Comparison of ENCODE assay signal across 18 cellular contexts in genomic region chr7:116445447-116445846, GRCh38. TPM values are rescaled to one million over a fixed set of nuclear protein-coding genes. Genes with fewer than 3 reads are reported as not detected.
"Had no signal": no experiment of that assay in that cellular context is flagged by ENCODE, and none has a peak within 500 bp of the region (broad histone marks: within the 10 kb centered on the region; RNA-seq: fewer than 3 reads in every experiment).

No MANE protein-coding gene starts in this region.

- H3K4me3 ChIP-seq: colonic mucosa, esophagus muscularis mucosa, hepatocyte, left ventricle myocardium inferior, uterus had no signal

- H3K27me3 ChIP-seq: colonic mucosa, esophagus muscularis mucosa, hepatocyte, uterus had no signal

- H3K9me3 ChIP-seq: colonic mucosa, esophagus muscularis mucosa, left ventricle myocardium inferior, uterus had no signal

- H3K36me3 ChIP-seq: colonic mucosa, esophagus muscularis mucosa, left ventricle myocardium inferior, uterus had no signal

- H3K27ac ChIP-seq: colonic mucosa had no signal

- H3K4me1 ChIP-seq: colonic mucosa had no signal

- H2AFZ ChIP-seq: hepatocyte had no signal

- H3K79me2 ChIP-seq: hepatocyte had no signal

- FAIRE-seq: kidney, TTC549 had no signal

- ATAC-seq: activated T-cell treated with anti-CD3 and anti-CD28 coated beads, Interleukin-2, amount 50 U/mL, for 72 hours; stimulated activated effector memory CD8-positive, alpha-beta T cell treated with anti-CD3 and anti-CD28 coated beads, Interleukin-12 subunit alpha, Interleukin-12 subunit beta, amount 100 ng/mL, for 72 hours had no signal

- H3K4me2 ChIP-seq: hepatocyte had no signal

- DNase-seq: activated B cell treated with CpG ODN at 0.5 μM for 24 hours; activated CD4-positive, alpha-beta T cell treated with anti-CD3 and anti-CD28 coated beads, Interleukin-2, amount 10 ng/mL, durations not matched to agents 7 days and 5 days; activated CD8-positive, alpha-beta memory T cell treated with anti-CD3 and anti-CD28 coated beads, Interleukin-2, amount 50 U/mL, for 48 hours; activated gamma-delta T cell treated with Interleukin-2 at 50 U/mL for 16 hours; activated T-cell treated with anti-CD3 and anti-CD28 coated beads, Interleukin-2, amount 50 U/mL, for 72 hours; amygdala; central memory CD4-positive, alpha-beta T cell; colonic mucosa; kidney; left ventricle myocardium inferior; naive B cell; posterior cingulate gyrus; retina; uterus had no signal

RNA-seq across cellular contexts. Expression of gene CAV2, which starts 54.1 kb away (rescaled TPM):
- total RNA-seq: activated B cell treated with CpG ODN at 0.5 μM for 24 hours; activated CD4-positive, alpha-beta T cell treated with anti-CD3 and anti-CD28 coated beads, Interleukin-2, amount 10 ng/mL, durations not matched to agents 7 days and 5 days; activated T-cell treated with anti-CD3 and anti-CD28 coated beads, Interleukin-2, amount 50 U/mL, for 72 hours had no signal
